ENCODE assay signal across 1 cellular context in genomic region chr11:1418198-1418795, GRCh38.
A peak's percentile ranks its signal among the peaks of the same experiment; 100 is the strongest.
TF ChIP-seq lines count a peak whose summit lies in the region.

No MANE protein-coding gene starts in this region.

TF ChIP-seq in HEK293, 187 proteins besides CTCF, POLR2A, EP300 and RAD21 (continued from another document):
- peak; percentile 63 for TF ChIP-seq PRDM4 (tag by site-specific recombination; IDR thresholded peaks at IDR 0.05)
- TF ChIP-seq ZNF324 (tag by site-specific recombination; IDR thresholded peaks at IDR 0.05) = peak; percentile 63; the same call in 1 of the 2 replicates
- peak; percentile 77; the same call in 1 of the 2 replicates for TF ChIP-seq ZNF639 (tag by site-specific recombination; IDR thresholded peaks at IDR 0.05)
TF ChIP-seq in HEK293: peak in this region for 10; not testable (repeated sequence) for 177.
